8 cellular contexts compared by ENCODE assay signal in the genomic region with DNA sequence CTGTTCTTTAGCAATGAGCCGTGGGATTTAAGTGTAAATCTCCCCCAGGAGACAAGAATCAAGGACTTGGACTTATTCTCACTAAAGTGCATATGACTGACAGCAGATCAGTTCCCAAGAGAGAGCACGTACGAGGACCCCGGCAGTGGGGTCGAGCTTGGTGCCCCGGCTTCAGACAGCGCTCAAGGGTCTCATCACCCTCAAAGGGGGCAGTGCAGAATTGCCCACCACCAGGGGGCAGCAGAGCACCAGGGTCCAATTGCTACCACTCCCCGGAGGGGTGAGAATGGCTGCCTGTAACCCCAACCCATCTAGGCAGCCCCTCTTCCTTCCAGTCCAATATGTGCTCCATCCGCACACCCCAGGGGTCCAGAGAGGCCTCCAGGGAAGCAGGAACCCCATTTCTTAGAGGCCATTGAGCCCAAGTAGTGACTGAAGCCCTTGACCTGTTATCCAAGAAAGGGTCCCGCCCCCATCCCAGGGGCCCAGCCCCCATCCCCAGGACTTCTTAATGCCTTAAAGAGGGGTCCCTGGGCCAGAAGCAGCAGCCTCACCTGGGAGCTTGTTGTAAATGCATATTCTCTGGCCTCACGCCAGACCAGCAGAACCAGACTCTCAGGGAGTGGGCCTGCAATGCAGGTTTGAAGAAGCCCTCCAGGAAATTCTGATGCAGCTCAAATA.
DNase-seq lines count a peak whose midpoint lies in the region; ATAC-seq, FAIRE-seq and TF ChIP-seq lines count a peak whose summit lies in the region.

No MANE protein-coding gene starts in this region.

- H3K9me1 ChIP-seq in endothelial cell of umbilical vein (replicated peaks; ENCODE audit: control insufficient read depth, extremely low read depth, insufficient read depth, low read length): no peaks in the 10 kb centered on the region

- H3K4me3 ChIP-seq in NB4 (ENCODE audit: low read depth, low read length) (no peak overlapping the region), endothelial cell of umbilical vein (replicated peaks in 1 of 3; ENCODE audit: insufficient read depth in 1 of 3, low read depth in 1 of 3, low read length in 3 of 3) (no peak overlapping the region), suprapubic skin (no peak overlapping the region)

- POLR2A ChIA-PET in activated CD8-positive, alpha-beta T cell treated with anti-CD3 and anti-CD28 coated beads, Interleukin-2, amount 10 ng/mL, durations not matched to agents 7 days and 5 days (lab: Charles Lee): no interaction called here
- POLR2A ChIA-PET in endothelial cell of umbilical vein (lab: Charles Lee): no interaction called here

- H3K9me3 ChIP-seq in endothelial cell of umbilical vein (replicated peaks; ENCODE audit: control insufficient read depth, insufficient read depth, low read length) (no peaks in the 10 kb centered on the region), suprapubic skin (no peaks in the 10 kb centered on the region)

- H4K20me1 ChIP-seq in endothelial cell of umbilical vein (replicated peaks; ENCODE audit: control insufficient read depth, extremely low read depth, insufficient read depth, low read length): no peaks in the 10 kb centered on the region

- no peaks in the 10 kb centered on the region for H3K79me2 ChIP-seq in endothelial cell of umbilical vein (ENCODE audit: control insufficient read depth, insufficient read depth, low read length)

- no peak overlapping the region for H3K4me3 Mint-ChIP-seq in activated CD8-positive, alpha-beta T cell treated with anti-CD3 and anti-CD28 coated beads, Interleukin-2, amount 10 ng/mL, durations not matched to agents 7 days and 5 days
- no peak overlapping the region for H3K4me3 Mint-ChIP-seq in nephron progenitor cell

- no peak for TF ChIP-seq EP300 in suprapubic skin (IDR thresholded peaks at IDR 0.05)

- dilution Hi-C loops in endothelial cell of umbilical vein (cut with MboI; ENCODE audit: extremely low pct_ligation_motif_present, low sequenced_read_pairs): no loop called here

- no peaks in the 10 kb centered on the region for H3K36me3 Mint-ChIP-seq in activated CD8-positive, alpha-beta T cell treated with anti-CD3 and anti-CD28 coated beads, Interleukin-2, amount 10 ng/mL, durations not matched to agents 7 days and 5 days (ENCODE audit: low read depth)
- no peaks in the 10 kb centered on the region for H3K36me3 Mint-ChIP-seq in nephron progenitor cell (ENCODE audit: low read depth)

- H3K4me1 ChIP-seq in endothelial cell of umbilical vein (ENCODE audit: control insufficient read depth, extremely low read depth, insufficient read depth, low read length) (no peaks in the 10 kb centered on the region), suprapubic skin (peaks cover 55% of the 10 kb centered on the region)

- intact Hi-C loops in endothelial cell of umbilical vein (cut with micrococcal nuclease): loop anchor here (1.0 to 5.0 kb wide), 3 partner anchors 27 to 768 kb away; no protein-coding TSS in a partner anchor

- TF ChIP-seq CTCF in GM10266 (IDR thresholded peaks at IDR 0.05; ENCODE audit: control insufficient read depth, insufficient read depth, low read depth, missing control alignments) (peak; percentile 72), NB4 (IDR thresholded peaks at IDR 0.05; ENCODE audit: low read depth, low read length) (peak; percentile 95), endothelial cell of umbilical vein (IDR thresholded peaks at IDR 0.05; ENCODE audit: extremely low read depth in 1 of 2, insufficient read depth in 1 of 2, low read depth in 1 of 2, low read length in 2 of 2) (peak; percentile 65 to 87), nephron progenitor cell (IDR thresholded peaks at IDR 0.05) (peak; percentile 57), suprapubic skin (IDR thresholded peaks at IDR 0.05) (peak; percentile 56 to 67)

- H3K4me2 ChIP-seq in endothelial cell of umbilical vein (ENCODE audit: insufficient read depth, low read length): no peak overlapping the region

- TF ChIP-seq POLR2A in NB4 (IDR thresholded peaks at IDR 0.05; ENCODE audit: extremely low read depth, insufficient read length): no peak
- TF ChIP-seq POLR2A in endothelial cell of umbilical vein (IDR thresholded peaks at IDR 0.05; ENCODE audit: low read depth, low read length): no peak
- TF ChIP-seq POLR2A in suprapubic skin (IDR thresholded peaks at IDR 0.05): no peak

- no peaks in the 10 kb centered on the region for H3K36me3 ChIP-seq in endothelial cell of umbilical vein (ENCODE audit: control insufficient read depth in 2 of 2, extremely low read depth in 1 of 2, insufficient read depth in 2 of 2, low read length in 2 of 2)
- H3K36me3 ChIP-seq in suprapubic skin: no peaks in the 10 kb centered on the region

- no TSS peak for BruUV-seq in endothelial cell of umbilical vein (replicated peaks; lab: Mats Ljungman, UMichigan)

- no peaks in the 10 kb centered on the region for H3K4me1 Mint-ChIP-seq in activated CD8-positive, alpha-beta T cell treated with anti-CD3 and anti-CD28 coated beads, Interleukin-2, amount 10 ng/mL, durations not matched to agents 7 days and 5 days (ENCODE audit: low read depth)
- H3K4me1 Mint-ChIP-seq in nephron progenitor cell: peaks cover 58% of the 10 kb centered on the region

- H3K27me3 ChIP-seq in endothelial cell of umbilical vein (ENCODE audit: control insufficient read depth in 2 of 2, insufficient read depth in 2 of 2, low read length in 2 of 2): no peaks in the 10 kb centered on the region
- no peaks in the 10 kb centered on the region for H3K27me3 ChIP-seq in suprapubic skin

- no peak overlapping the region for H3K27ac ChIP-seq in endothelial cell of umbilical vein (ENCODE audit: insufficient read depth, low read depth, low read length)
- no peak overlapping the region for H3K27ac ChIP-seq in suprapubic skin

- FAIRE-seq in endothelial cell of umbilical vein (lab: Jason Lieb, UNC): peak; percentile 33

- H3K27ac Mint-ChIP-seq in activated CD8-positive, alpha-beta T cell treated with anti-CD3 and anti-CD28 coated beads, Interleukin-2, amount 10 ng/mL, durations not matched to agents 7 days and 5 days: no peak overlapping the region
- peak overlapping the region; percentile 91 for H3K27ac Mint-ChIP-seq in nephron progenitor cell

- H2AFZ ChIP-seq in endothelial cell of umbilical vein (ENCODE audit: low read depth, low read length): no peak overlapping the region

- ATAC-seq in activated CD8-positive, alpha-beta T cell treated with anti-CD3 and anti-CD28 coated beads, Interleukin-2, amount 10 ng/mL, durations not matched to agents 7 days and 5 days: peak; percentile 77
- ATAC-seq in HG03159 (IDR thresholded peaks at IDR 0.05; ENCODE audit: unreplicated experiment): no peak

- H3K9ac ChIP-seq in endothelial cell of umbilical vein (replicated peaks; ENCODE audit: extremely low read depth, insufficient read depth, low read length): no peak overlapping the region

- CTCF ChIA-PET in activated CD8-positive, alpha-beta T cell treated with anti-CD3 and anti-CD28 coated beads, Interleukin-2, amount 10 ng/mL, durations not matched to agents 7 days and 5 days (lab: Charles Lee): interaction anchor here (0.5 to 3.1 kb wide), 7 partner anchors 12 to 607 kb away, joined by 3 to 15 read pairs (median 3); no protein-coding TSS in a partner anchor
- CTCF ChIA-PET in endothelial cell of umbilical vein (lab: Charles Lee): interaction anchor here (1.0 to 5.8 kb wide), 11 partner anchors 9 to 172 kb away, joined by 3 to 73 read pairs (median 5); no protein-coding TSS in a partner anchor

- H3K9me3 Mint-ChIP-seq in activated CD8-positive, alpha-beta T cell treated with anti-CD3 and anti-CD28 coated beads, Interleukin-2, amount 10 ng/mL, durations not matched to agents 7 days and 5 days (ENCODE audit: insufficient read depth): no peaks in the 10 kb centered on the region
- no peaks in the 10 kb centered on the region for H3K9me3 Mint-ChIP-seq in nephron progenitor cell

- H3K27me3 Mint-ChIP-seq in activated CD8-positive, alpha-beta T cell treated with anti-CD3 and anti-CD28 coated beads, Interleukin-2, amount 10 ng/mL, durations not matched to agents 7 days and 5 days (ENCODE audit: low read depth): no peaks in the 10 kb centered on the region
- peaks cover 6% of the 10 kb centered on the region for H3K27me3 Mint-ChIP-seq in nephron progenitor cell (ENCODE audit: low read depth, poor library complexity)

- WGBS in suprapubic skin: 87% methylated on average over 8 of the region's 11 CpGs

- DNase-seq in GM10266 (ENCODE audit: extremely low spot score) (peak; percentile 73), NB4 (ENCODE audit: low read depth) (peak; percentile 76), endothelial cell of umbilical vein (ENCODE audit: low read depth, low spot score) (peak; percentile 23), nephron progenitor cell (peak; percentile 54), suprapubic skin (ENCODE audit: low spot score in 2 of 2) (no peak), cerebellar nuclear complex (lab: John Stamatoyannopoulos, UW) (no peak)
- peak; percentile 78 for DNase-seq in activated CD8-positive, alpha-beta T cell treated with anti-CD3 and anti-CD28 coated beads, Interleukin-2, amount 10 ng/mL, durations not matched to agents 7 days and 5 days

TF ChIP-seq in endothelial cell of umbilical vein, 7 proteins besides CTCF, POLR2A, EP300 and RAD21:
- no peak for TF ChIP-seq JUN (IDR thresholded peaks at IDR 0.05; ENCODE audit: borderline replicate concordance, insufficient read depth, insufficient read length, low read depth)
- TF ChIP-seq POLR2AphosphoS5 (IDR thresholded peaks at IDR 0.05; ENCODE audit: insufficient read depth, low read depth, low read length): no peak
- no peak for TF ChIP-seq FOS (IDR thresholded peaks at IDR 0.05; ENCODE audit: borderline replicate concordance, insufficient read depth, low read length)

Comparison
In these comparisons a context has a peak if more than half of its experiments do, and no peak if none do; other contexts are left out.
1. DNase-seq: peak in GM10266 (single experiment), NB4 (single experiment), activated CD8-positive, alpha-beta T cell treated with anti-CD3 and anti-CD28 coated beads, Interleukin-2, amount 10 ng/mL, durations not matched to agents 7 days and 5 days (single experiment), endothelial cell of umbilical vein (single experiment) and nephron progenitor cell (single experiment); none in suprapubic skin (0 of 2) and cerebellar nuclear complex (0 of 2).
2. Peak in every context shown above with its lines, with median percentiles within 50 percentile points of each other: CTCF ChIP-seq.